10 cellular contexts compared by ENCODE assay signal in genomic region chr21:35046880-35047229, GRCh38. TPM values are rescaled to one million over a fixed set of nuclear protein-coding genes. Genes with fewer than 3 reads are reported as not detected.
DNase-seq lines count a peak whose midpoint lies in the region; ATAC-seq and TF ChIP-seq lines count a peak whose summit lies in the region.
"Had no signal": no experiment of that assay in that cellular context is flagged by ENCODE, and none has a peak within 500 bp of the region (broad histone marks: within the 10 kb centered on the region; RNA-seq: fewer than 3 reads in every experiment).

No MANE protein-coding gene starts in this region.

- no peaks in the 10 kb centered on the region for H3K27me3 Mint-ChIP-seq in brain

- H3K4me1 ChIP-seq in Karpas-422 (ENCODE audit: low read length) = peaks cover 98% of the 10 kb centered on the region
- H3K4me1 ChIP-seq in mucosa of stomach (ENCODE audit: control insufficient read depth, insufficient read depth, low read length) = peaks cover 36% of the 10 kb centered on the region

- ATAC-seq in HG03469 (IDR thresholded peaks at IDR 0.05; ENCODE audit: unreplicated experiment) = no peak
- ATAC-seq in omental fat pad (ENCODE audit: low FRiP score) = no peak
- ATAC-seq in HG02798 (IDR thresholded peaks at IDR 0.05; ENCODE audit: poor library complexity, unreplicated experiment) = no peak

- H3K9me2 ChIP-seq in Karpas-422 (replicated peaks; ENCODE audit: insufficient read depth, low read length) = no peaks in the 10 kb centered on the region

- H3K27me3 ChIP-seq in Karpas-422 (ENCODE audit: low read length) = no peaks in the 10 kb centered on the region
- no peaks in the 10 kb centered on the region for H3K27me3 ChIP-seq in mucosa of stomach (ENCODE audit: control insufficient read depth, insufficient read depth, low read length)

- peak overlapping the region; percentile 89 for H3K4me2 ChIP-seq in Karpas-422 (ENCODE audit: low read depth, low read length, poor library complexity, severe bottlenecking)

- no peaks in the 10 kb centered on the region for H3K9me3 ChIP-seq in Karpas-422 (ENCODE audit: low read length)
- no peaks in the 10 kb centered on the region for H3K9me3 ChIP-seq in mucosa of stomach (ENCODE audit: control insufficient read depth, low read length)

- H3K9ac ChIP-seq in Karpas-422 (ENCODE audit: low read length) (peak overlapping the region; percentile 74), mucosa of stomach (ENCODE audit: low read length) (peak overlapping the region; percentile 50)
- H3K9ac ChIP-seq: KMS-11 had no signal

- H3K36me3 Mint-ChIP-seq in brain = no peaks in the 10 kb centered on the region

- H2AFZ ChIP-seq in Karpas-422 (ENCODE audit: low read length) = no peak overlapping the region

- DNase-seq in AG10803 (ENCODE audit: low read depth) = peak; percentile 71
- DNase-seq in Karpas-422 = no peak
- DNase-seq in omental fat pad (ENCODE audit: low spot score) = no peak
- DNase-seq in NCI-H128 (lab: John Stamatoyannopoulos, UW; ENCODE audit: unreplicated experiment) = no peak
- DNase-seq: amygdala had no signal

- TF ChIP-seq CTCF in AG10803 (conservative IDR thresholded peaks at IDR 0.05; ENCODE audit: low read length) = no peak
- TF ChIP-seq CTCF in brain (conservative IDR thresholded peaks at IDR 0.05) = no peak
- TF ChIP-seq CTCF in omental fat pad (IDR thresholded peaks at IDR 0.05) = no peak

- H3K9me3 Mint-ChIP-seq in brain = peaks cover 0 to 2% (median 0%) of the 10 kb centered on the region in 5 experiments

- H3K4me1 Mint-ChIP-seq in brain = peaks cover 57% of the 10 kb centered on the region

- peaks cover 69% of the 10 kb centered on the region for H3K79me2 ChIP-seq in Karpas-422 (ENCODE audit: low read length)

- H4K20me1 ChIP-seq in Karpas-422 (ENCODE audit: insufficient read depth, low read depth, low read length) = peaks cover 16% of the 10 kb centered on the region; the same call in 1 of the 2 replicates

- peak overlapping the region; percentile 12; the same call in 1 of the 2 replicates for H3K27ac ChIP-seq in Karpas-422 (ENCODE audit: low read length)
- H3K27ac ChIP-seq: KMS-11 had no signal

- H3K4me3 ChIP-seq in AG10803 (ENCODE audit: low read length) = peak overlapping the region; percentile 74
- peak overlapping the region; percentile 69 for H3K4me3 ChIP-seq in Karpas-422 (ENCODE audit: low read length)
- H3K4me3 ChIP-seq in mucosa of stomach (ENCODE audit: low read length) = no peak overlapping the region

- H3K27ac Mint-ChIP-seq in brain = peak overlapping the region in 3 of 5 experiments; percentile 12 to 36 (median 29)

- H3K36me3 ChIP-seq in Karpas-422 (ENCODE audit: insufficient read depth, low read length) (peaks cover 12% of the 10 kb centered on the region; the same call in 1 of the 2 replicates), mucosa of stomach (ENCODE audit: control insufficient read depth, insufficient read depth, low read length) (no peaks in the 10 kb centered on the region)

- H3K4me3 Mint-ChIP-seq in brain = peak overlapping the region in 2 of 5 experiments; percentile 36

RNA-seq across cellular contexts. Expression of gene RUNX1, which starts 2.2 kb away (rescaled TPM):
- 19.2 and 20.5 TPM in 2 replicates for total RNA-seq in Karpas-422 (2014; rRNA removed; shearing (Covaris generic); ENCODE audit: low replicate concordance)
- polyA plus RNA-seq in brain (ENCODE audit: insufficient read depth, low read depth, low replicate concordance) = 5.0 TPM
- 10 to 100 TPM; 21.1 to 75.9 (median 30.2) TPM for total RNA-seq in omental fat pad
